8 cellular contexts compared by ENCODE assay signal in genomic region chr13:113490496-113491417, GRCh38. TPM values are rescaled to one million over a fixed set of nuclear protein-coding genes. Genes with fewer than 3 reads are reported as not detected.
DNase-seq lines count a peak whose midpoint lies in the region; ATAC-seq, FAIRE-seq and TF ChIP-seq lines count a peak whose summit lies in the region.

TSS of gene DCUN1D2 (minus strand) at chr13:113490711. CDS start at chr13:113490669, 42 bp downstream.

- H4K20me1 ChIP-seq in fibroblast of lung (ENCODE audit: control insufficient read depth, extremely low read depth, insufficient read depth, low read length), result peaks cover 4% of the 10 kb centered on the region

- no peak for TF ChIP-seq CTCF in fibroblast of lung (conservative IDR thresholded peaks at IDR 0.05 in 1 of 2, IDR thresholded peaks at IDR 0.05 in 1 of 2; ENCODE audit: low read depth in 1 of 2, low read length in 2 of 2)
- TF ChIP-seq CTCF in natural killer cell (IDR thresholded peaks at IDR 0.05), result no peak

- H2AFZ ChIP-seq in fibroblast of lung (ENCODE audit: low read length), result peak within 1 kb of the TSS; percentile 9

- H3K36me3 ChIP-seq in HUES64 (ENCODE audit: insufficient read depth, low read length) (peaks cover 8% of the 10 kb centered on the region; the same call in 1 of the 2 replicates), fibroblast of lung (ENCODE audit: control insufficient read depth, insufficient read depth, low read length) (peaks cover 8% of the 10 kb centered on the region)

- peak within 1 kb of the TSS; percentile 91 for H3K4me3 Mint-ChIP-seq in natural killer cell

- DNase-seq in DMS153 (lab: John Stamatoyannopoulos, UW) (peak; percentile 88), RCC 7860 (ENCODE audit: low spot score) (peak; percentile 85), activated T-helper 1 cell treated with Interleukin-2 at 50 U/mL for 16 hours (ENCODE audit: low read depth) (peak; percentile 58), fibroblast of lung (ENCODE audit: low read depth in 2 of 2) (peak; percentile 95 to 97), natural killer cell (peak; percentile 84)
- peak; percentile 36 to 75 (median 62) for DNase-seq in stimulated activated naive CD4-positive, alpha-beta T cell (lab: John Stamatoyannopoulos, UW)

- H3K9me3 Mint-ChIP-seq in natural killer cell, result no peaks in the 10 kb centered on the region

- no peak for FAIRE-seq in RCC 7860 (lab: Jason Lieb, UNC)

- H3K4me2 ChIP-seq in fibroblast of lung (ENCODE audit: extremely low read depth, insufficient read depth, low read length), result peak within 1 kb of the TSS; percentile 98

- whole genome bisulfite sequencing in HUES64, result under 1% methylated on average over 115 of the region's 115 CpGs

- peaks cover 51 to 61% of the 10 kb centered on the region in 2 donors for H3K4me1 Mint-ChIP-seq in natural killer cell

- H3K79me2 ChIP-seq in fibroblast of lung (ENCODE audit: control insufficient read depth, insufficient read depth, low read length), result peaks cover 79% of the 10 kb centered on the region

- H3K27me3 Mint-ChIP-seq in natural killer cell (ENCODE audit: low read depth in 2 of 2), result no peaks in the 10 kb centered on the region

- H3K27ac Mint-ChIP-seq in natural killer cell, result peak within 1 kb of the TSS; percentile 77 to 89

- H3K27me3 ChIP-seq in HUES64 (ENCODE audit: insufficient read depth, low read length), result no peaks in the 10 kb centered on the region
- H3K27me3 ChIP-seq in fibroblast of lung (ENCODE audit: control insufficient read depth, insufficient read depth, low read length), result no peaks in the 10 kb centered on the region

- intact Hi-C loops in natural killer cell (cut with micrococcal nuclease), result no loop called here

- H3K4me1 ChIP-seq in HUES64 (ENCODE audit: insufficient read depth, low read length), result peaks cover 50% of the 10 kb centered on the region
- peaks cover 21% of the 10 kb centered on the region for H3K4me1 ChIP-seq in fibroblast of lung (ENCODE audit: control insufficient read depth, extremely low read depth, insufficient read depth, low read length)

- ATAC-seq in GM21515 (IDR thresholded peaks at IDR 0.05; ENCODE audit: unreplicated experiment) (peak; percentile 78), natural killer cell (peak; percentile 77 to 94 (median 92))

- H3K27ac ChIP-seq in HUES64 (ENCODE audit: low read depth, low read length) (peak within 1 kb of the TSS; percentile 86), fibroblast of lung (ENCODE audit: insufficient read depth, low read length) (peak within 1 kb of the TSS; percentile 79)

- no peaks in the 10 kb centered on the region for H3K36me3 Mint-ChIP-seq in natural killer cell

- H3K9me3 ChIP-seq in HUES64 (ENCODE audit: insufficient read depth, low read depth, low read length) (no peaks in the 10 kb centered on the region), fibroblast of lung (ENCODE audit: control insufficient read depth, insufficient read depth, low read depth, low read length) (no peaks in the 10 kb centered on the region)

- H3K9ac ChIP-seq in HUES64 (ENCODE audit: low read depth, low read length) (peak within 1 kb of the TSS; percentile 79), fibroblast of lung (ENCODE audit: insufficient read depth, low read length) (peak within 1 kb of the TSS; percentile 82)

- H3K4me3 ChIP-seq in HUES64 (ENCODE audit: low read length) (peak within 1 kb of the TSS; percentile 71), fibroblast of lung (replicated peaks in 1 of 4; ENCODE audit: control extremely low read depth in 1 of 4, insufficient read depth in 1 of 4, low read depth in 3 of 4, low read length in 4 of 4) (peak within 1 kb of the TSS; percentile 69 to 89 (median 86))

RNA-seq across cellular contexts. Expression of gene DCUN1D2, which starts in this region (rescaled TPM):
- 13.8 TPM for polyA plus RNA-seq in HUES64 (2013, experiment 1 of 2)
- polyA plus RNA-seq in HUES64 (2013, experiment 2 of 2), result 15.3 TPM
- 8.0 and 11.6 TPM in 2 replicates for total RNA-seq in fibroblast of lung
- polyA plus RNA-seq in fibroblast of lung, result 6.7 and 10.7 TPM in 2 replicates
- polyA plus RNA-seq in fibroblast of lung (2012), result 5.7 and 8.7 TPM in 2 replicates
- polyA minus RNA-seq in fibroblast of lung (ENCODE audit: low replicate concordance), result 0.51 and 0.70 TPM in 2 replicates
- 10 to 100 TPM; 26.1 to 33.9 (median 27.1) TPM for total RNA-seq in natural killer cell

Comparison
In these comparisons a context has a peak if more than half of its experiments do, and no peak if none do; other contexts are left out.
1. Peak in every context shown above with its lines: DNase-seq, ATAC-seq, H3K4me3 ChIP-seq and H3K27ac ChIP-seq.